Comparison of ENCODE assay signal across 14 cellular contexts in genomic region chr2:217705461-217705860, GRCh38.
DNase-seq lines count a peak whose midpoint lies in the region; ATAC-seq, FAIRE-seq and TF ChIP-seq lines count a peak whose summit lies in the region.
"Had no signal": no experiment of that assay in that cellular context is flagged by ENCODE, and none has a peak within 500 bp of the region (broad histone marks: within the 10 kb centered on the region; RNA-seq: fewer than 3 reads in every experiment).

No MANE protein-coding gene starts in this region.

- H3K23ac ChIP-seq in IMR-90 (ENCODE audit: low read depth, low read length), result no peak overlapping the region

- no peak overlapping the region for H3K14ac ChIP-seq in IMR-90 (replicated peaks; ENCODE audit: low read depth, low read length)

- dilution Hi-C loops in IMR-90 (cut with HindIII; ENCODE audit: low sequenced_read_pairs, unreplicated experiment), result no loop called here

- H3K56ac ChIP-seq in IMR-90 (ENCODE audit: extremely low read depth, insufficient read depth, low read length), result no peak overlapping the region

- no peak overlapping the region for H3K4me3 Mint-ChIP-seq in nephron
- H3K4me3 Mint-ChIP-seq: CD4-positive, CD25-positive, alpha-beta regulatory T cell had no signal

- no peak overlapping the region for H3K18ac ChIP-seq in IMR-90 (ENCODE audit: low read depth, low read length)

- H4K91ac ChIP-seq in IMR-90 (ENCODE audit: insufficient read depth, low read depth, low read length), result no peak overlapping the region

- H3K36me3 ChIP-seq in IMR-90 (ENCODE audit: control insufficient read depth, insufficient read depth, low read length) (no peaks in the 10 kb centered on the region), bronchial epithelial cell (ENCODE audit: control insufficient read depth, insufficient read depth, low read length) (no peaks in the 10 kb centered on the region)
- H3K36me3 ChIP-seq: BLaER1 treated with 17β-estradiol and CSF1 and Interleukin-3, amounts not matched to agents 10 nM and 100 nM; HAP-1 had no signal

- H3K9me3 ChIP-seq in IMR-90 (ENCODE audit: control insufficient read depth, insufficient read depth, low read length), result no peaks in the 10 kb centered on the region
- H3K9me3 ChIP-seq: HAP-1 had no signal

- TF ChIP-seq CTCF in IMR-90 (conservative IDR thresholded peaks at IDR 0.05; ENCODE audit: low read depth, low read length) (no peak), bronchial epithelial cell (IDR thresholded peaks at IDR 0.05; ENCODE audit: insufficient read depth, low read length, severe bottlenecking) (no peak), nephron (IDR thresholded peaks at IDR 0.05; ENCODE audit: unreplicated experiment in 3 of 3) (no peak)

- in situ Hi-C loops in IMR-90 (cut with MboI; ENCODE audit: low sequenced_read_pairs) (loop anchor here (25.0 kb wide), 1 partner anchor 543 kb away; no protein-coding TSS in a partner anchor), KBM-7 (cut with MboI; ENCODE audit: low pct_unique_long_range_greater_than_20kb, low sequenced_read_pairs) (no loop called here)

- peaks cover 11% of the 10 kb centered on the region for H3K9me1 ChIP-seq in IMR-90 (ENCODE audit: insufficient read depth, low read length)

- H3K9ac ChIP-seq in IMR-90 (ENCODE audit: low read depth, low read length), result no peak overlapping the region
- H3K9ac ChIP-seq: BLaER1 treated with 17β-estradiol and CSF1 and Interleukin-3, amounts not matched to agents 10 nM and 100 nM had no signal

- H3K4me1 ChIP-seq in IMR-90 (ENCODE audit: control insufficient read depth, insufficient read depth, low read length), result peaks cover 18% of the 10 kb centered on the region
- H3K4me1 ChIP-seq: HAP-1 had no signal

- ATAC-seq in IMR-90 (ENCODE audit: low read depth) (no peak), GM21447 (IDR thresholded peaks at IDR 0.05; ENCODE audit: unreplicated experiment) (no peak)
- ATAC-seq: GM12878 had no signal

- no CpG with 5 or more reads among the region's 3 CpGs for WGBS in IMR-90 (ENCODE audit: extremely low coverage in 2 of 2, insufficient read length in 1 of 2), 2 experiments

- H3K79me1 ChIP-seq in IMR-90 (ENCODE audit: low read depth in 1 of 2, low read length in 2 of 2), result no peaks in the 10 kb centered on the region

- H3K4me2 ChIP-seq in IMR-90 (ENCODE audit: low read depth, low read length), result no peak overlapping the region
- H3K4me2 ChIP-seq: BLaER1 treated with 17β-estradiol and CSF1 and Interleukin-3, amounts not matched to agents 10 nM and 100 nM had no signal

- POLR2A ChIA-PET in IMR-90 (lab: Charles Lee; ENCODE audit: unreplicated experiment), result no interaction called here

- H3K27ac ChIP-seq in IMR-90 (ENCODE audit: insufficient read depth, low read length), result no peak overlapping the region
- H3K27ac ChIP-seq: BLaER1 treated with 17β-estradiol and CSF1 and Interleukin-3, amounts not matched to agents 10 nM and 100 nM had no signal

- no peak overlapping the region for H2AK9ac ChIP-seq in IMR-90 (replicated peaks; ENCODE audit: low read depth, low read length, poor library complexity)

- peaks cover 37% of the 10 kb centered on the region for H3K4me1 Mint-ChIP-seq in nephron
- H3K4me1 Mint-ChIP-seq: CD4-positive, CD25-positive, alpha-beta regulatory T cell had no signal

- no peak for TF ChIP-seq POLR2A in IMR-90 (IDR thresholded peaks at IDR 0.05; ENCODE audit: low read depth, low read length)

- intact Hi-C loops in IMR-90 (cut with micrococcal nuclease), result no loop called here

- H2AK5ac ChIP-seq in IMR-90 (ENCODE audit: low read depth, low read length), result no peak overlapping the region

- H3K9me3 Mint-ChIP-seq in nephron, result no peaks in the 10 kb centered on the region

- no peak overlapping the region for H2BK120ac ChIP-seq in IMR-90 (ENCODE audit: low read depth, low read length)

- H3K4me3 ChIP-seq in IMR-90 (ENCODE audit: insufficient read depth, low read depth, low read length) (no peak overlapping the region), bronchial epithelial cell (ENCODE audit: low read depth, low read length) (no peak overlapping the region)
- H3K4me3 ChIP-seq: BLaER1 treated with 17β-estradiol and CSF1 and Interleukin-3, amounts not matched to agents 10 nM and 100 nM; GM12878; HAP-1 had no signal

- H3K27ac Mint-ChIP-seq in nephron, result peak overlapping the region in 2 of 3 experiments; percentile 14 to 41
- H3K27ac Mint-ChIP-seq: CD4-positive, CD25-positive, alpha-beta regulatory T cell had no signal

- no peak overlapping the region for H2BK20ac ChIP-seq in IMR-90 (ENCODE audit: low read depth, low read length)

- no peaks in the 10 kb centered on the region for H3K27me3 ChIP-seq in IMR-90 (ENCODE audit: control insufficient read depth, insufficient read depth, low read length)
- no peaks in the 10 kb centered on the region for H3K27me3 ChIP-seq in bronchial epithelial cell (ENCODE audit: control insufficient read depth, insufficient read depth, low read length)
- H3K27me3 ChIP-seq: BLaER1 treated with 17β-estradiol and CSF1 and Interleukin-3, amounts not matched to agents 10 nM and 100 nM had no signal

- H2BK15ac ChIP-seq in IMR-90 (ENCODE audit: low read depth, low read length), result no peak overlapping the region

- H3K4ac ChIP-seq in IMR-90 (ENCODE audit: low read depth, low read length), result no peak overlapping the region

- H3K36me3 Mint-ChIP-seq in nephron (ENCODE audit: low read depth), result no peaks in the 10 kb centered on the region
- H3K36me3 Mint-ChIP-seq: CD4-positive, CD25-positive, alpha-beta regulatory T cell had no signal

- no peak overlapping the region for H4K5ac ChIP-seq in IMR-90 (ENCODE audit: low read depth, low read length)

- no peak overlapping the region for H2BK5ac ChIP-seq in IMR-90 (ENCODE audit: low read depth, low read length, poor library complexity, severe bottlenecking)

- DNase-seq in IMR-90 (peak; percentile 25), bronchial epithelial cell (ENCODE audit: low read depth) (peak; percentile 10), mucosa of gallbladder (ENCODE audit: low spot score) (no peak), KBM-7 (no peak)
- no peak for DNase-seq in activated CD4-positive, alpha-beta T cell treated with anti-CD3 and anti-CD28 coated beads for 4 hours
- DNase-seq: ACHN; CD4-positive, CD25-positive, alpha-beta regulatory T cell had no signal

- H3K27me3 Mint-ChIP-seq in nephron (ENCODE audit: low read depth), result peaks cover 4% of the 10 kb centered on the region
- H3K27me3 Mint-ChIP-seq: CD4-positive, CD25-positive, alpha-beta regulatory T cell had no signal

- no peak overlapping the region for H2AFZ ChIP-seq in IMR-90 (replicated peaks; ENCODE audit: low read length, poor library complexity)

- TF ChIP-seq RAD21 in IMR-90 (IDR thresholded peaks at IDR 0.05; ENCODE audit: low read length), result no peak

- no peak overlapping the region for H4K8ac ChIP-seq in IMR-90 (ENCODE audit: low read depth in 2 of 2, low read length in 2 of 2)

- no peaks in the 10 kb centered on the region for H4K20me1 ChIP-seq in IMR-90 (ENCODE audit: insufficient read depth, low read length)
- H4K20me1 ChIP-seq: BLaER1 treated with 17β-estradiol and CSF1 and Interleukin-3, amounts not matched to agents 10 nM and 100 nM had no signal

- BruUV-seq in IMR-90 (replicated peaks; lab: Mats Ljungman, UMichigan), result no TSS peak

- CTCF ChIA-PET in IMR-90 (lab: Yijun Ruan, JAX), result interaction anchor here (0.7 to 0.9 kb wide), 2 partner anchors 274 to 1186 kb away, joined by 3 read pairs; no protein-coding TSS in a partner anchor

- FAIRE-seq in bronchial epithelial cell (lab: Jason Lieb, UNC), result no peak
- FAIRE-seq: GM12878, GM18507, H1 had no signal

TF ChIP-seq in IMR-90, 13 proteins besides CTCF, POLR2A, EP300 and RAD21:
- TF ChIP-seq SMC3 (IDR thresholded peaks at IDR 0.05; ENCODE audit: low read depth, low read length) (no peak), FOS (IDR thresholded peaks at IDR 0.05; ENCODE audit: low read depth, low read length) (no peak), CEBPB (IDR thresholded peaks at IDR 0.05; ENCODE audit: low read depth, low read length) (no peak), RCOR1 (IDR thresholded peaks at IDR 0.05; ENCODE audit: insufficient replicate concordance, low read length) (no peak), MAZ (IDR thresholded peaks at IDR 0.05; ENCODE audit: borderline replicate concordance, low read depth, low read length) (no peak), NFE2L2 (IDR thresholded peaks at IDR 0.05; ENCODE audit: low read depth, low read length) (no peak), BHLHE40 (IDR thresholded peaks at IDR 0.05; ENCODE audit: low read depth, low read length) (no peak), MXI1 (IDR thresholded peaks at IDR 0.05; ENCODE audit: borderline replicate concordance, low read depth, low read length) (no peak), USF2 (IDR thresholded peaks at IDR 0.05; ENCODE audit: low read depth, low read length) (no peak), CHD1 (IDR thresholded peaks at IDR 0.05; ENCODE audit: low read depth, low read length) (no peak), RFX5 (IDR thresholded peaks at IDR 0.05; ENCODE audit: low read depth, low read length) (no peak), MAFK (IDR thresholded peaks at IDR 0.05; ENCODE audit: low read depth, low read length) (no peak), ELK1 (IDR thresholded peaks at IDR 0.05; ENCODE audit: borderline replicate concordance, low read depth, low read length) (no peak)

Comparison
In these comparisons a context has a peak if more than half of its experiments do, and no peak if none do; other contexts are left out.
1. DNase-seq: peak in IMR-90 (single experiment) and bronchial epithelial cell (single experiment); none in mucosa of gallbladder (single experiment), activated CD4-positive, alpha-beta T cell treated with anti-CD3 and anti-CD28 coated beads for 4 hours (0 of 2) and KBM-7 (single experiment).